25 cellular contexts compared by ENCODE assay signal in genomic region chr2:55553321-55553720, GRCh38.
"Had no signal": no experiment of that assay in that cellular context is flagged by ENCODE, and none has a peak within 500 bp of the region (broad histone marks: within the 10 kb centered on the region; RNA-seq: fewer than 3 reads in every experiment).

No MANE protein-coding gene starts in this region.

- H3K4me1 ChIP-seq: parathyroid adenoma had no signal

- H3K27ac Mint-ChIP-seq: activated CD4-positive, alpha-beta memory T cell treated with anti-CD3 and anti-CD28 coated beads, Interleukin-2, amount 10 ng/mL, durations not matched to agents 7 days and 5 days; activated T-helper 17 cell treated with anti-CD3 and anti-CD28 coated beads, Interleukin-2, amount 50 U/mL, for 72 hours; mesothelial cell of epicardium; stimulated activated naive B cell treated with anti-CD40 and anti-IgM and Interleukin-4, amounts not matched to agents 10 μg/mL and 1 μg/mL and 100 μg/mL, for 72 hours had no signal

- ATAC-seq: activated T-helper 17 cell treated with anti-CD3 and anti-CD28 coated beads, Interleukin-2, amount 50 U/mL, for 72 hours; esophagus mucosa; stimulated activated naive B cell treated with anti-CD40 and anti-IgM and Interleukin-4, amounts not matched to agents 10 μg/mL and 1 μg/mL and 100 μg/mL, for 72 hours; T-helper 17 cell had no signal

- H3K27me3 Mint-ChIP-seq: activated CD4-positive, alpha-beta memory T cell treated with anti-CD3 and anti-CD28 coated beads, Interleukin-2, amount 10 ng/mL, durations not matched to agents 7 days and 5 days; activated T-helper 17 cell treated with anti-CD3 and anti-CD28 coated beads, Interleukin-2, amount 50 U/mL, for 72 hours; stimulated activated naive B cell treated with anti-CD40 and anti-IgM and Interleukin-4, amounts not matched to agents 10 μg/mL and 1 μg/mL and 100 μg/mL, for 72 hours; T-helper 17 cell had no signal

- H3K4me3 ChIP-seq: left ventricle myocardium inferior, upper lobe of left lung had no signal

- H3K9ac ChIP-seq: parathyroid adenoma had no signal

- H3K27ac ChIP-seq: brain microvascular endothelial cell, left ventricle myocardium inferior, parathyroid adenoma, upper lobe of left lung had no signal

- H2AFZ ChIP-seq: parathyroid adenoma had no signal

- H3K9me3 ChIP-seq: left ventricle myocardium inferior, upper lobe of left lung had no signal

- FAIRE-seq: colon, endothelial cell of umbilical vein, frontal cortex had no signal

- DNase-seq: activated CD4-positive, alpha-beta memory T cell treated with anti-CD3 and anti-CD28 coated beads, Interleukin-2, amount 10 ng/mL, durations not matched to agents 7 days and 5 days; activated CD4-positive, alpha-beta T cell treated with anti-CD3 and anti-CD28 coated beads for 48 hours; activated CD4-positive, CD25-positive, alpha-beta regulatory T cell; activated naive CD4-positive, alpha-beta T cell; aorta; brain microvascular endothelial cell; caudate nucleus; effector memory CD4-positive, alpha-beta T cell; hippocampal formation; kidney glomerular epithelial cell; left ventricle myocardium inferior; nucleus accumbens; stimulated activated CD4-positive, alpha-beta T cell treated with anti-CD3 and anti-CD28 coated beads, Interleukin-2, amount 100 ng/mL, for 48 hours; stimulated activated CD8-positive, alpha-beta memory T cell treated with anti-CD3 and anti-CD28 coated beads, Interleukin-4, amount 100 ng/mL, for 48 hours; stimulated activated naive B cell treated with anti-CD40 and anti-IgM and Interleukin-4, amounts not matched to agents 10 μg/mL and 1 μg/mL and 100 μg/mL, for 72 hours; SW 1271; T-helper 17 cell; upper lobe of left lung had no signal

- H3K4me3 Mint-ChIP-seq: activated CD4-positive, alpha-beta memory T cell treated with anti-CD3 and anti-CD28 coated beads, Interleukin-2, amount 10 ng/mL, durations not matched to agents 7 days and 5 days; activated T-helper 17 cell treated with anti-CD3 and anti-CD28 coated beads, Interleukin-2, amount 50 U/mL, for 72 hours; mesothelial cell of epicardium; stimulated activated naive B cell treated with anti-CD40 and anti-IgM and Interleukin-4, amounts not matched to agents 10 μg/mL and 1 μg/mL and 100 μg/mL, for 72 hours; T-helper 17 cell had no signal

- H3K27me3 ChIP-seq: brain microvascular endothelial cell, upper lobe of left lung had no signal

- H3K9me3 Mint-ChIP-seq: activated CD4-positive, alpha-beta memory T cell treated with anti-CD3 and anti-CD28 coated beads, Interleukin-2, amount 10 ng/mL, durations not matched to agents 7 days and 5 days; activated T-helper 17 cell treated with anti-CD3 and anti-CD28 coated beads, Interleukin-2, amount 50 U/mL, for 72 hours; mesothelial cell of epicardium; stimulated activated naive B cell treated with anti-CD40 and anti-IgM and Interleukin-4, amounts not matched to agents 10 μg/mL and 1 μg/mL and 100 μg/mL, for 72 hours had no signal

- H3K4me1 Mint-ChIP-seq: activated CD4-positive, alpha-beta memory T cell treated with anti-CD3 and anti-CD28 coated beads, Interleukin-2, amount 10 ng/mL, durations not matched to agents 7 days and 5 days; activated T-helper 17 cell treated with anti-CD3 and anti-CD28 coated beads, Interleukin-2, amount 50 U/mL, for 72 hours had no signal
